ENCODE assay signal across 30 cellular contexts in the genomic region with DNA sequence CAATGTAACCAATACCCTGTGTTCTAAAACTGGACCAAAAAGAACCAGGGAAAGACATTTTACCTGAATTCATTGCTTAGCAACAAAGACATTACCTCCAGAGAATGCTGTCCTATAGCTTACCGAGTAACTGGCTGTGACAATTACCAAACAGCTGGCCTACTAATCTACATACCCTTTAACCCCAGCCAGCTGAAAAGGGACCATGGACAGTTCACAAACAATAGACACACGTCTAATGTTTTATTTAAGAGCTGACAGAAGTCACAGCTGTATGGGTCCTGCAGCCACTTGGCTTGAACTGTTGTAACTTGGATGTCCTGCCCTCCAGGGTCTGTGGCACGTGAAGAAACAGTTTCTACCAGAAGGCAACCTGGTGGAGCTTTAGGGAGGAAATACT.
"Had no signal": no experiment of that assay in that cellular context is flagged by ENCODE, and none has a peak within 500 bp of the region (broad histone marks: within the 10 kb centered on the region; RNA-seq: fewer than 3 reads in every experiment).

No MANE protein-coding gene starts in this region.

- H3K4me1 Mint-ChIP-seq: activated CD4-positive, alpha-beta T cell treated with anti-CD3 and anti-CD28 coated beads, Interleukin-2, amount 10 ng/mL, durations not matched to agents 7 days and 5 days; activated naive CD8-positive, alpha-beta T cell treated with anti-CD3 and anti-CD28 coated beads, Interleukin-2, amount 10 ng/mL, durations not matched to agents 7 days and 5 days; activated T-helper 17 cell treated with anti-CD3 and anti-CD28 coated beads, Interleukin-2, amount 50 U/mL, for 72 hours; IgD-negative memory B cell; T-cell had no signal

- H3K27ac ChIP-seq: adrenal gland, breast epithelium, KMS-11, VCaP had no signal

- H3K27ac Mint-ChIP-seq: activated CD4-positive, alpha-beta memory T cell treated with anti-CD3 and anti-CD28 coated beads for 36 hours; activated CD4-positive, alpha-beta T cell treated with anti-CD3 and anti-CD28 coated beads, Interleukin-2, amount 10 ng/mL, durations not matched to agents 7 days and 5 days; activated naive CD8-positive, alpha-beta T cell treated with anti-CD3 and anti-CD28 coated beads, Interleukin-2, amount 10 ng/mL, durations not matched to agents 7 days and 5 days; activated T-helper 17 cell treated with anti-CD3 and anti-CD28 coated beads, Interleukin-2, amount 50 U/mL, for 72 hours; IgD-negative memory B cell; T-cell had no signal

- H3K4me3 ChIP-seq: adrenal gland, breast epithelium, MG63 had no signal

- H3K36me3 Mint-ChIP-seq: activated CD4-positive, alpha-beta memory T cell treated with anti-CD3 and anti-CD28 coated beads for 36 hours; activated naive CD8-positive, alpha-beta T cell treated with anti-CD3 and anti-CD28 coated beads, Interleukin-2, amount 10 ng/mL, durations not matched to agents 7 days and 5 days; IgD-negative memory B cell; T-cell had no signal

- H3K9me3 Mint-ChIP-seq: activated CD4-positive, alpha-beta T cell treated with anti-CD3 and anti-CD28 coated beads, Interleukin-2, amount 10 ng/mL, durations not matched to agents 7 days and 5 days had no signal

- H3K9me3 ChIP-seq: adrenal gland, MG63 had no signal

- H3K4me3 Mint-ChIP-seq: activated CD4-positive, alpha-beta memory T cell treated with anti-CD3 and anti-CD28 coated beads for 36 hours; activated CD4-positive, alpha-beta T cell treated with anti-CD3 and anti-CD28 coated beads, Interleukin-2, amount 10 ng/mL, durations not matched to agents 7 days and 5 days; activated naive CD8-positive, alpha-beta T cell treated with anti-CD3 and anti-CD28 coated beads, Interleukin-2, amount 10 ng/mL, durations not matched to agents 7 days and 5 days; activated T-helper 17 cell treated with anti-CD3 and anti-CD28 coated beads, Interleukin-2, amount 50 U/mL, for 72 hours; IgD-negative memory B cell; T-cell had no signal

- DNase-seq: activated CD4-positive, alpha-beta memory T cell treated with anti-CD3 and anti-CD28 coated beads for 36 hours; activated CD4-positive, alpha-beta T cell treated with anti-CD3 and anti-CD28 coated beads, Interleukin-2, amount 10 ng/mL, durations not matched to agents 7 days and 5 days; activated CD4-positive, CD25-positive, alpha-beta regulatory T cell; activated CD8-positive, alpha-beta memory T cell treated with anti-CD3 and anti-CD28 coated beads for 24 hours; activated gamma-delta T cell treated with Interleukin-2 at 50 U/mL for 16 hours; activated naive CD4-positive, alpha-beta T cell treated with anti-CD3 and anti-CD28 coated beads, Interleukin-2, amount 50 U/mL, for 16 hours; activated naive CD8-positive, alpha-beta T cell treated with anti-CD3 and anti-CD28 coated beads, Interleukin-2, amount 10 ng/mL, durations not matched to agents 7 days and 5 days; activated T-cell treated with anti-CD3 and anti-CD28 coated beads, Interleukin-2, amount 50 U/mL, for 48 hours; adrenal gland; anterior cingulate cortex; caudate nucleus; MG63; MV-4-11; NCI-H1092 treated with DMSO at 0.1 percent for 48 hours; NCI-H1417 treated with DMSO at 0.1 percent for 48 hours; NCI-H187 treated with DMSO at 0.1 percent for 48 hours; NCI-H2081 treated with DMSO at 0.1 percent for 48 hours; NCI-H2227 treated with DMSO at 0.1 percent for 48 hours; NCI-H446 treated with DMSO at 0.1 percent for 48 hours; NCI-H524 treated with DMSO at 0.1 percent for 48 hours; PC-3; SHP77 treated with DMSO at 0.1 percent for 48 hours; T-cell; T-helper 2 cell; T1000 had no signal

- H3K27me3 ChIP-seq: adrenal gland, breast epithelium, MG63 had no signal

- H3K4me2 ChIP-seq: KMS-11 had no signal

- H3K36me3 ChIP-seq: adrenal gland, breast epithelium, MG63 had no signal

- H3K27me3 Mint-ChIP-seq: activated CD4-positive, alpha-beta memory T cell treated with anti-CD3 and anti-CD28 coated beads for 36 hours; activated CD4-positive, alpha-beta T cell treated with anti-CD3 and anti-CD28 coated beads, Interleukin-2, amount 10 ng/mL, durations not matched to agents 7 days and 5 days; activated naive CD8-positive, alpha-beta T cell treated with anti-CD3 and anti-CD28 coated beads, Interleukin-2, amount 10 ng/mL, durations not matched to agents 7 days and 5 days; IgD-negative memory B cell; T-cell had no signal

- H3K4me1 ChIP-seq: adrenal gland, breast epithelium had no signal

- H3K9ac ChIP-seq: KMS-11 had no signal

- ATAC-seq: activated T-helper 17 cell treated with anti-CD3 and anti-CD28 coated beads, Interleukin-2, amount 50 U/mL, for 72 hours; PC-3; T-cell had no signal
